24 cellular contexts compared by ENCODE assay signal in genomic region chr5:147979761-147980160, GRCh38.
"Had no signal": no experiment of that assay in that cellular context is flagged by ENCODE, and none has a peak within 500 bp of the region (broad histone marks: within the 10 kb centered on the region; RNA-seq: fewer than 3 reads in every experiment).

No MANE protein-coding gene starts in this region.

- H3K36me3 Mint-ChIP-seq: immature natural killer cell; memory B cell; naive thymus-derived CD4-positive, alpha-beta T cell; natural killer cell treated with Interleukin-12 subunit alpha and Interleukin-12 subunit beta and Interleukin-15 and Interleukin-18, amount 100 ng/mL, for 72 hours had no signal

- H3K27me3 Mint-ChIP-seq: memory B cell; progenitor cell of endocrine pancreas; stimulated activated naive CD8-positive, alpha-beta T cell treated with anti-CD3 and anti-CD28 coated beads, Interleukin-15, Interleukin-2, amounts not matched to agents 100 ng/mL and 50 ng/mL, for 24 hours had no signal

- H3K4me1 ChIP-seq: left ventricle myocardium inferior, right atrium auricular region, right lobe of liver, suprapubic skin, tibial artery, upper lobe of right lung had no signal

- H3K27me3 ChIP-seq: ovary, right atrium auricular region, right lobe of liver, suprapubic skin, tibial artery, upper lobe of right lung had no signal

- H3K4me1 Mint-ChIP-seq: immature natural killer cell; memory B cell; naive thymus-derived CD4-positive, alpha-beta T cell had no signal

- H3K4me3 Mint-ChIP-seq: immature natural killer cell; memory B cell; naive thymus-derived CD4-positive, alpha-beta T cell; natural killer cell treated with Interleukin-12 subunit alpha and Interleukin-12 subunit beta and Interleukin-15 and Interleukin-18, amount 100 ng/mL, for 72 hours; stimulated activated naive CD8-positive, alpha-beta T cell treated with anti-CD3 and anti-CD28 coated beads, Interleukin-15, Interleukin-2, amounts not matched to agents 100 ng/mL and 50 ng/mL, for 24 hours had no signal

- H3K9me3 ChIP-seq: mucosa of descending colon, right lobe of liver, suprapubic skin, thoracic aorta, tibial artery, upper lobe of right lung had no signal

- ATAC-seq: mucosa of descending colon; naive thymus-derived CD4-positive, alpha-beta T cell; natural killer cell treated with Interleukin-12 subunit alpha and Interleukin-12 subunit beta and Interleukin-15 and Interleukin-18, amount 100 ng/mL, for 72 hours; right lobe of liver; upper lobe of right lung had no signal

- H3K27ac ChIP-seq: left ventricle myocardium inferior, ovary, right atrium auricular region, right lobe of liver, suprapubic skin, thoracic aorta, tibial artery, upper lobe of right lung had no signal

- H3K27ac Mint-ChIP-seq: immature natural killer cell; memory B cell; naive thymus-derived CD4-positive, alpha-beta T cell; natural killer cell treated with Interleukin-12 subunit alpha and Interleukin-12 subunit beta and Interleukin-15 and Interleukin-18, amount 100 ng/mL, for 72 hours; progenitor cell of endocrine pancreas; stimulated activated naive CD8-positive, alpha-beta T cell treated with anti-CD3 and anti-CD28 coated beads, Interleukin-15, Interleukin-2, amounts not matched to agents 100 ng/mL and 50 ng/mL, for 24 hours had no signal

- DNase-seq: hypothalamus; immature natural killer cell; left ventricle myocardium inferior; midbrain; mucosa of descending colon; naive thymus-derived CD4-positive, alpha-beta T cell; ovary; right lobe of liver; stimulated activated CD4-positive, alpha-beta T cell treated with anti-CD3 and anti-CD28 coated beads, Interleukin-12 subunit alpha, Interleukin-12 subunit beta, amount 100 ng/mL, for 4 hours; stimulated activated CD4-positive, alpha-beta T cell treated with anti-CD3 and anti-CD28 coated beads, Interleukin-15, amount 100 ng/mL, for 24 hours; stimulated activated CD4-positive, alpha-beta T cell treated with anti-CD3 and anti-CD28 coated beads, Interleukin-2, amount 100 ng/mL, for 24 hours; stimulated activated CD4-positive, alpha-beta T cell treated with anti-CD3 and anti-CD28 coated beads, Interleukin-4, amount 100 ng/mL, for 1 hour; stimulated activated naive CD4-positive, alpha-beta T cell; tibial artery; trophoblast cell; upper lobe of right lung had no signal

- H3K9me3 Mint-ChIP-seq: memory B cell; stimulated activated naive CD8-positive, alpha-beta T cell treated with anti-CD3 and anti-CD28 coated beads, Interleukin-15, Interleukin-2, amounts not matched to agents 100 ng/mL and 50 ng/mL, for 24 hours had no signal

- H3K36me3 ChIP-seq: left ventricle myocardium inferior, ovary, right atrium auricular region, right lobe of liver, suprapubic skin, thoracic aorta, tibial artery, upper lobe of right lung had no signal

- H3K4me3 ChIP-seq: left ventricle myocardium inferior, lung, mucosa of descending colon, ovary, right atrium auricular region, right lobe of liver, suprapubic skin, thoracic aorta, tibial artery, upper lobe of right lung had no signal
